1 cellular context compared by ENCODE assay signal in the genomic region with DNA sequence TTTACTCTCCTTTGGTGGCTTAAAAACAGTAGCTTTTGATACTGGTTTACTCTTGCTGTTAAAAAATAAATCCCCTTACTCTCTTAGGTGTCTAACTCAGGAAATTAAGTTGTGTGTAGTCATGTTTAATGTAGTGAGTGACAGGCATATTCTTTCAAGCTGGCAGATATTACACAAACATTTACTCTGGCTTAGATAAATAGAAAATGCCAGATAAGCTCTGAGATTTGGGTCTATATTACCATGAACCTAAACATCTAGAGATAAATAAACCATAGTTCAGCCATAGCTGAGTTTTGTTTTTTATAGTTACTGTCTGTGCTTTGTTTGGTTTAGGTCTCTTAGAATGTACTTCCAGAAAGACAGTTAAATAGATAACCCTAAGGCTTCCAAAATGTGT.
TF ChIP-seq lines count a peak whose summit lies in the region.

No MANE protein-coding gene starts in this region.

TF ChIP-seq in GM23338, 12 proteins besides CTCF, POLR2A, EP300 and RAD21 (continued from another document):
- TF ChIP-seq, protein P1, sequence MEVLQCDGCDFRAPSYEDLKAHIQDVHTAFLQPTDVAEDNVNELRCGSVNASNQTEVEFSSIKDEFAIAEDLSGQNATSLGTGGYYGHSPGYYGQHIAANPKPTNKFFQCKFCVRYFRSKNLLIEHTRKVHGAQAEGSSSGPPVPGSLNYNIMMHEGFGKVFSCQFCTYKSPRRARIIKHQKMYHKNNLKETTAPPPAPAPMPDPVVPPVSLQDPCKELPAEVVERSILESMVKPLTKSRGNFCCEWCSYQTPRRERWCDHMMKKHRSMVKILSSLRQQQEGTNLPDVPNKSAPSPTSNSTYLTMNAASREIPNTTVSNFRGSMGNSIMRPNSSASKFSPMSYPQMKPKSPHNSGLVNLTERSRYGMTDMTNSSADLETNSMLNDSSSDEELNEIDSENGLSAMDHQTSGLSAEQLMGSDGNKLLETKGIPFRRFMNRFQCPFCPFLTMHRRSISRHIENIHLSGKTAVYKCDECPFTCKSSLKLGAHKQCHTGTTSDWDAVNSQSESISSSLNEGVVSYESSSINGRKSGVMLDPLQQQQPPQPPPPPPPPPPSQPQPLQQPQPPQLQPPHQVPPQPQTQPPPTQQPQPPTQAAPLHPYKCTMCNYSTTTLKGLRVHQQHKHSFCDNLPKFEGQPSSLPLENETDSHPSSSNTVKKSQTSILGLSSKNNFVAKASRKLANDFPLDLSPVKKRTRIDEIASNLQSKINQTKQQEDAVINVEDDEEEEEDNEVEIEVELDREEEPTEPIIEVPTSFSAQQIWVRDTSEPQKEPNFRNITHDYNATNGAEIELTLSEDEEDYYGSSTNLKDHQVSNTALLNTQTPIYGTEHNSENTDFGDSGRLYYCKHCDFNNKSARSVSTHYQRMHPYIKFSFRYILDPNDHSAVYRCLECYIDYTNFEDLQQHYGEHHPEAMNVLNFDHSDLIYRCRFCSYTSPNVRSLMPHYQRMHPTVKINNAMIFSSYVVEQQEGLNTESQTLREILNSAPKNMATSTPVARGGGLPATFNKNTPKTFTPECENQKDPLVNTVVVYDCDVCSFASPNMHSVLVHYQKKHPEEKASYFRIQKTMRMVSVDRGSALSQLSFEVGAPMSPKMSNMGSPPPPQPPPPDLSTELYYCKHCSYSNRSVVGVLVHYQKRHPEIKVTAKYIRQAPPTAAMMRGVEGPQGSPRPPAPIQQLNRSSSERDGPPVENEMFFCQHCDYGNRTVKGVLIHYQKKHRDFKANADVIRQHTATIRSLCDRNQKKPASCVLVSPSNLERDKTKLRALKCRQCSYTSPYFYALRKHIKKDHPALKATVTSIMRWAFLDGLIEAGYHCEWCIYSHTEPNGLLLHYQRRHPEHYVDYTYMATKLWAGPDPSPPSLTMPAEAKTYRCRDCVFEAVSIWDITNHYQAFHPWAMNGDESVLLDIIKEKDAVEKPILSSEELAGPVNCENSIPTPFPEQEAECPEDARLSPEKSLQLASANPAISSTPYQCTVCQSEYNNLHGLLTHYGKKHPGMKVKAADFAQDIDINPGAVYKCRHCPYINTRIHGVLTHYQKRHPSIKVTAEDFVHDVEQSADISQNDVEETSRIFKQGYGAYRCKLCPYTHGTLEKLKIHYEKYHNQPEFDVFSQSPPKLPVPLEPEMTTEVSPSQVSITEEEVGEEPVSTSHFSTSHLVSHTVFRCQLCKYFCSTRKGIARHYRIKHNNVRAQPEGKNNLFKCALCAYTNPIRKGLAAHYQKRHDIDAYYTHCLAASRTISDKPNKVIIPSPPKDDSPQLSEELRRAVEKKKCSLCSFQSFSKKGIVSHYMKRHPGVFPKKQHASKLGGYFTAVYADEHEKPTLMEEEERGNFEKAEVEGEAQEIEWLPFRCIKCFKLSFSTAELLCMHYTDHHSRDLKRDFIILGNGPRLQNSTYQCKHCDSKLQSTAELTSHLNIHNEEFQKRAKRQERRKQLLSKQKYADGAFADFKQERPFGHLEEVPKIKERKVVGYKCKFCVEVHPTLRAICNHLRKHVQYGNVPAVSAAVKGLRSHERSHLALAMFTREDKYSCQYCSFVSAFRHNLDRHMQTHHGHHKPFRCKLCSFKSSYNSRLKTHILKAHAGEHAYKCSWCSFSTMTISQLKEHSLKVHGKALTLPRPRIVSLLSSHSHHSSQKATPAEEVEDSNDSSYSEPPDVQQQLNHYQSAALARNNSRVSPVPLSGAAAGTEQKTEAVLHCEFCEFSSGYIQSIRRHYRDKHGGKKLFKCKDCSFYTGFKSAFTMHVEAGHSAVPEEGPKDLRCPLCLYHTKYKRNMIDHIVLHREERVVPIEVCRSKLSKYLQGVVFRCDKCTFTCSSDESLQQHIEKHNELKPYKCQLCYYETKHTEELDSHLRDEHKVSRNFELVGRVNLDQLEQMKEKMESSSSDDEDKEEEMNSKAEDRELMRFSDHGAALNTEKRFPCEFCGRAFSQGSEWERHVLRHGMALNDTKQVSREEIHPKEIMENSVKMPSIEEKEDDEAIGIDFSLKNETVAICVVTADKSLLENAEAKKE (CRISPR knock-in tag; IDR thresholded peaks at IDR 0.05) = no peak
- TF ChIP-seq ZNF331 (CRISPR knock-in tag; IDR thresholded peaks at IDR 0.05; ENCODE audit: low read depth) (no peak), POLR2AphosphoS5 (IDR thresholded peaks at IDR 0.05; ENCODE audit: low read depth) (no peak), EZH2 (IDR thresholded peaks at IDR 0.05; ENCODE audit: low read depth, unreplicated experiment) (no peak), JUNB (IDR thresholded peaks at IDR 0.05; ENCODE audit: unreplicated experiment) (no peak), STAT1 (IDR thresholded peaks at IDR 0.05; ENCODE audit: unreplicated experiment) (no peak), ZNF114 (CRISPR knock-in tag; IDR thresholded peaks at IDR 0.05) (no peak)
